Comparison of ENCODE assay signal across 1 cellular context in genomic region chr16:4283939-4284338, GRCh38.
TF ChIP-seq lines count a peak whose summit lies in the region.

No MANE protein-coding gene starts in this region.

TF ChIP-seq in SK-N-SH, 30 proteins besides CTCF, POLR2A, EP300 and RAD21 (continued from another document):
- TF ChIP-seq USF2 (IDR thresholded peaks at IDR 0.05; ENCODE audit: borderline replicate concordance, low read depth, low read length), result no peak
TF ChIP-seq in SK-N-SH: peak in this region for 1.
